ENCODE assay signal across 21 cellular contexts in genomic region chr1:48718116-48718630, GRCh38. TPM values are rescaled to one million over a fixed set of nuclear protein-coding genes. Genes with fewer than 3 reads are reported as not detected.
"Had no signal": no experiment of that assay in that cellular context is flagged by ENCODE, and none has a peak within 500 bp of the region (broad histone marks: within the 10 kb centered on the region; RNA-seq: fewer than 3 reads in every experiment).

No MANE protein-coding gene starts in this region.

- H3K4me3 Mint-ChIP-seq: activated CD8-positive, alpha-beta T cell treated with anti-CD3 and anti-CD28 coated beads, Interleukin-2, amount 10 ng/mL, durations not matched to agents 7 days and 5 days; central memory CD8-positive, alpha-beta T cell; effector memory CD8-positive, alpha-beta T cell; natural killer cell; T-cell; T-helper 2 cell treated with Interferon-gamma antibody and Interleukin-4, amounts not matched to agents 5 μg/mL and 100 μg/mL, for 36 hours had no signal

- H3K4me3 ChIP-seq: ascending aorta, thyroid gland had no signal

- H3K27me3 ChIP-seq: ascending aorta, thyroid gland had no signal

- H3K27ac ChIP-seq: ascending aorta, thyroid gland, VCaP had no signal

- H3K27ac Mint-ChIP-seq: activated CD8-positive, alpha-beta T cell treated with anti-CD3 and anti-CD28 coated beads, Interleukin-2, amount 10 ng/mL, durations not matched to agents 7 days and 5 days; activated naive CD4-positive, alpha-beta T cell treated with anti-CD3 and anti-CD28 coated beads, Interleukin-2, amount 50 U/mL, for 72 hours; effector memory CD8-positive, alpha-beta T cell; natural killer cell; progenitor cell of endocrine pancreas; T-cell; T-helper 2 cell treated with Interferon-gamma antibody and Interleukin-4, amounts not matched to agents 5 μg/mL and 100 μg/mL, for 36 hours had no signal

- H3K9me3 ChIP-seq: ascending aorta, thyroid gland had no signal

- H3K36me3 Mint-ChIP-seq: activated naive CD4-positive, alpha-beta T cell treated with anti-CD3 and anti-CD28 coated beads, Interleukin-2, amount 50 U/mL, for 72 hours; natural killer cell; T-cell had no signal

- H3K4me1 Mint-ChIP-seq: central memory CD8-positive, alpha-beta T cell; natural killer cell; T-cell had no signal

- H3K4me1 ChIP-seq: ascending aorta, thyroid gland had no signal

- ATAC-seq: activated CD8-positive, alpha-beta T cell treated with anti-CD3 and anti-CD28 coated beads, Interleukin-2, amount 10 ng/mL, durations not matched to agents 7 days and 5 days; activated naive CD4-positive, alpha-beta T cell treated with anti-CD3 and anti-CD28 coated beads, Interleukin-2, amount 50 U/mL, for 72 hours; effector memory CD8-positive, alpha-beta T cell; left ventricle myocardium superior; natural killer cell; T-cell had no signal

- H3K27me3 Mint-ChIP-seq: central memory CD8-positive, alpha-beta T cell; effector memory CD8-positive, alpha-beta T cell; progenitor cell of endocrine pancreas had no signal

- H3K9me3 Mint-ChIP-seq: activated naive CD4-positive, alpha-beta T cell treated with anti-CD3 and anti-CD28 coated beads, Interleukin-2, amount 50 U/mL, for 72 hours; central memory CD8-positive, alpha-beta T cell; effector memory CD8-positive, alpha-beta T cell; natural killer cell; T-cell; T-helper 2 cell treated with Interferon-gamma antibody and Interleukin-4, amounts not matched to agents 5 μg/mL and 100 μg/mL, for 36 hours had no signal

- DNase-seq: activated CD4-positive, alpha-beta T cell treated with anti-CD3 and anti-CD28 coated beads for 1 hour; activated CD4-positive, alpha-beta T cell treated with anti-CD3 and anti-CD28 coated beads, Interleukin-2, amount 50 U/mL, for 1 hour; activated CD8-positive, alpha-beta T cell treated with anti-CD3 and anti-CD28 coated beads, Interleukin-2, amount 10 ng/mL, durations not matched to agents 7 days and 5 days; activated gamma-delta T cell treated with Interleukin-2 at 50 U/mL for 16 hours; effector memory CD8-positive, alpha-beta T cell; hippocampal formation; left ventricle myocardium superior; midbrain; natural killer cell; retina; stimulated activated CD4-positive, alpha-beta T cell treated with anti-CD3 and anti-CD28 coated beads, Interleukin-4, amount 100 ng/mL, for 1 hour; stimulated activated naive CD4-positive, alpha-beta T cell; T-cell; thyroid gland had no signal

- H3K36me3 ChIP-seq: ascending aorta, thyroid gland had no signal

RNA-seq across cellular contexts. Expression of gene BEND5, which starts 58.5 kb away (rescaled TPM):
- total RNA-seq: fibroblast of villous mesenchyme had no signal
